In genomic region chr4:145679991-145680455, GRCh38 we compare ENCODE assay signal across 10 cellular contexts. TPM values are rescaled to one million over a fixed set of nuclear protein-coding genes. Genes with fewer than 3 reads are reported as not detected.
DNase-seq lines count a peak whose midpoint lies in the region; ATAC-seq and TF ChIP-seq lines count a peak whose summit lies in the region.
"Had no signal": no experiment of that assay in that cellular context is flagged by ENCODE, and none has a peak within 500 bp of the region (broad histone marks: within the 10 kb centered on the region; RNA-seq: fewer than 3 reads in every experiment).

C4orf51 (plus strand) TSS chr4:145680146; CDS start chr4:145680204, 58 bp downstream.

- peak within 1 kb of the TSS; percentile 20 to 50 for H3K27ac ChIP-seq in esophagus (ENCODE audit: low read depth in 2 of 2, low read length in 1 of 2)

- TF ChIP-seq CTCF in nephron progenitor cell (IDR thresholded peaks at IDR 0.05) = no peak

- peaks cover 30% of the 10 kb centered on the region for H3K4me1 Mint-ChIP-seq in nephron progenitor cell

- no peak within 1 kb of the TSS for H3K4me3 Mint-ChIP-seq in nephron progenitor cell

- H3K27ac Mint-ChIP-seq in nephron progenitor cell = peak within 1 kb of the TSS; percentile 62

- H3K36me3 Mint-ChIP-seq in nephron progenitor cell (ENCODE audit: low read depth) = peaks cover 19% of the 10 kb centered on the region

- no peak within 1 kb of the TSS for H3K4me3 ChIP-seq in esophagus (ENCODE audit: low read depth in 1 of 2, low read length in 2 of 2)

- no peaks in the 10 kb centered on the region for H3K9me3 ChIP-seq in esophagus (ENCODE audit: control insufficient read depth in 2 of 2, insufficient read depth in 1 of 2, low read depth in 1 of 2, low read length in 1 of 2)

- DNase-seq in COR-L47 (lab: John Stamatoyannopoulos, UW) (peak; percentile 71), NCI-H226 (peak; percentile 55), nephron progenitor cell (no peak), SK-N-DZ (ENCODE audit: low spot score) (no peak)
- DNase-seq: activated T-cell treated with anti-CD3 and anti-CD28 coated beads for 4 hours, KG1 had no signal

- no peaks in the 10 kb centered on the region for H3K27me3 Mint-ChIP-seq in nephron progenitor cell (ENCODE audit: low read depth, poor library complexity)

- peaks cover 57% of the 10 kb centered on the region for H3K9me3 Mint-ChIP-seq in nephron progenitor cell

- no peaks in the 10 kb centered on the region for H3K4me1 ChIP-seq in esophagus (ENCODE audit: control insufficient read depth in 2 of 2, insufficient read depth in 2 of 2, low read length in 1 of 2)

- H3K36me3 ChIP-seq in esophagus (ENCODE audit: control insufficient read depth in 2 of 2, insufficient read depth in 2 of 2, low read length in 1 of 2) = no peaks in the 10 kb centered on the region

- ATAC-seq in GM21619 (IDR thresholded peaks at IDR 0.05; ENCODE audit: unreplicated experiment) = no peak
- no peak for ATAC-seq in HG02610 (IDR thresholded peaks at IDR 0.05; ENCODE audit: unreplicated experiment)
- ATAC-seq in GM19452 (IDR thresholded peaks at IDR 0.05; ENCODE audit: unreplicated experiment) = no peak

- WGBS in esophagus, 2 donors = 31 to 35% methylated on average over 6 of the region's 6 CpGs

- no peaks in the 10 kb centered on the region for H3K27me3 ChIP-seq in esophagus (ENCODE audit: control insufficient read depth in 1 of 2, insufficient read depth in 2 of 2, low read length in 2 of 2)

RNA-seq across cellular contexts. Expression of gene C4orf51, which starts in this region (rescaled TPM):
- not detected for polyA plus RNA-seq in esophagus
- not detected in 2 replicates for polyA plus RNA-seq in SK-N-DZ (2014; cell fraction: cytosol; rRNA removed)
- polyA plus RNA-seq in SK-N-DZ (2014; cell fraction: nucleus; rRNA removed) = not detected in 2 replicates

Comparison
In these comparisons a context has a peak if more than half of its experiments do, and no peak if none do; other contexts are left out.
1. DNase-seq: peak in COR-L47 (single experiment) and NCI-H226 (single experiment); none in nephron progenitor cell (single experiment) and SK-N-DZ (single experiment).